ENCODE assay signal across 14 cellular contexts in genomic region chr12:19044877-19045276, GRCh38.
DNase-seq lines count a peak whose midpoint lies in the region; TF ChIP-seq lines count a peak whose summit lies in the region.
"Had no signal": no experiment of that assay in that cellular context is flagged by ENCODE, and none has a peak within 500 bp of the region (broad histone marks: within the 10 kb centered on the region; RNA-seq: fewer than 3 reads in every experiment).

No MANE protein-coding gene starts in this region.

- TF ChIP-seq CTCF in chondrocyte (IDR thresholded peaks at IDR 0.05) (no peak), hepatocyte (IDR thresholded peaks at IDR 0.05; ENCODE audit: poor library complexity) (no peak), nephron progenitor cell (IDR thresholded peaks at IDR 0.05) (no peak), coronary artery (IDR thresholded peaks at IDR 0.05) (no peak)

- no peaks in the 10 kb centered on the region for H3K9me3 Mint-ChIP-seq in chondrocyte (ENCODE audit: low read depth)
- H3K9me3 Mint-ChIP-seq in nephron progenitor cell, result peaks cover 20% of the 10 kb centered on the region
- H3K9me3 Mint-ChIP-seq: CD8-positive, alpha-beta T cell; HFFc6 had no signal

- H3K27ac Mint-ChIP-seq in chondrocyte (ENCODE audit: unreplicated experiment), result peak overlapping the region; percentile 71
- peak overlapping the region; percentile 79 for H3K27ac Mint-ChIP-seq in nephron progenitor cell
- H3K27ac Mint-ChIP-seq: CD8-positive, alpha-beta T cell; HFFc6 had no signal

- H3K27ac ChIP-seq in hepatocyte (peak overlapping the region; percentile 37), stomach smooth muscle (ENCODE audit: low read length) (peak overlapping the region; percentile 0), coronary artery (no peak overlapping the region)

- H3K27me3 Mint-ChIP-seq in chondrocyte (ENCODE audit: low read depth), result no peaks in the 10 kb centered on the region
- peaks cover 3% of the 10 kb centered on the region for H3K27me3 Mint-ChIP-seq in nephron progenitor cell (ENCODE audit: low read depth, poor library complexity)

- H3K9me2 ChIP-seq in hepatocyte (replicated peaks; ENCODE audit: insufficient read depth), result no peaks in the 10 kb centered on the region

- no peaks in the 10 kb centered on the region for H3K36me3 Mint-ChIP-seq in chondrocyte (ENCODE audit: low read depth)
- H3K36me3 Mint-ChIP-seq in nephron progenitor cell (ENCODE audit: low read depth), result no peaks in the 10 kb centered on the region
- H3K36me3 Mint-ChIP-seq: CD14-positive monocyte; CD8-positive, alpha-beta T cell had no signal

- H3K4me3 ChIP-seq in hepatocyte, result no peak overlapping the region
- H3K4me3 ChIP-seq in stomach smooth muscle (ENCODE audit: low read length in 2 of 2), result no peak overlapping the region
- no peak overlapping the region for H3K4me3 ChIP-seq in coronary artery

- H3K4me2 ChIP-seq in hepatocyte, result peak overlapping the region; percentile 45

- H3K27me3 ChIP-seq in hepatocyte (no peaks in the 10 kb centered on the region), stomach smooth muscle (ENCODE audit: control insufficient read depth in 1 of 2, insufficient read depth in 2 of 2, low read length in 2 of 2) (no peaks in the 10 kb centered on the region)

- H2AFZ ChIP-seq in hepatocyte, result no peak overlapping the region

- H3K9me3 ChIP-seq in hepatocyte (ENCODE audit: low read depth) (no peaks in the 10 kb centered on the region), stomach smooth muscle (ENCODE audit: control insufficient read depth in 2 of 2, low read length in 2 of 2) (no peaks in the 10 kb centered on the region)

- H3K79me2 ChIP-seq in hepatocyte, result no peaks in the 10 kb centered on the region

- 72% methylated on average over 4 of the region's 4 CpGs for WGBS in hepatocyte (ENCODE audit: low lambda C conversion rate, missing lambda C conversion rate)

- no peak overlapping the region for H3K9ac ChIP-seq in stomach smooth muscle (ENCODE audit: low read length in 2 of 2)

- H3K4me1 ChIP-seq in hepatocyte (ENCODE audit: insufficient read depth), result peaks cover 11% of the 10 kb centered on the region
- H3K4me1 ChIP-seq in stomach smooth muscle (ENCODE audit: control insufficient read depth, insufficient read depth, low read length), result no peaks in the 10 kb centered on the region

- H3K36me3 ChIP-seq in hepatocyte (replicated peaks; ENCODE audit: insufficient read depth, low read depth) (no peaks in the 10 kb centered on the region), stomach smooth muscle (ENCODE audit: control insufficient read depth in 2 of 2, insufficient read depth in 2 of 2, low read length in 2 of 2) (no peaks in the 10 kb centered on the region)

- DNase-seq in chondrocyte (ENCODE audit: low spot score), result no peak
- no peak for DNase-seq in hepatocyte (ENCODE audit: low spot score)
- no peak for DNase-seq in nephron progenitor cell
- DNase-seq in coronary artery (ENCODE audit: low spot score), result no peak
- no peak for DNase-seq in GM19238 (ENCODE audit: insufficient read length, low spot score)
- DNase-seq in activated CD4-positive, alpha-beta T cell treated with anti-CD3 and anti-CD28 coated beads, Interleukin-2, amount 50 U/mL, for 4 hours, result no peak
- DNase-seq: CD8-positive, alpha-beta T cell; COR-L47; DND-41; GF-D8; HCEC 1CT; HFFc6 had no signal

- H3K4me3 Mint-ChIP-seq in chondrocyte (ENCODE audit: unreplicated experiment) (no peak overlapping the region), nephron progenitor cell (no peak overlapping the region)
- H3K4me3 Mint-ChIP-seq: CD14-positive monocyte; CD8-positive, alpha-beta T cell; HFFc6 had no signal

- H4K20me1 ChIP-seq in hepatocyte (ENCODE audit: insufficient read depth, poor library complexity, severe bottlenecking), result no peaks in the 10 kb centered on the region

- H3K4me1 Mint-ChIP-seq in chondrocyte (ENCODE audit: low read depth) (peaks cover 18% of the 10 kb centered on the region), nephron progenitor cell (peaks cover 27% of the 10 kb centered on the region)
- H3K4me1 Mint-ChIP-seq: CD14-positive monocyte had no signal

Comparison
In these comparisons a context has a peak if more than half of its experiments do, and no peak if none do; other contexts are left out.
1. H3K27ac ChIP-seq: peak in hepatocyte (single experiment) and stomach smooth muscle (single experiment); none in coronary artery (0 of 2).